20 cellular contexts compared by ENCODE assay signal in genomic region chr3:81891496-81891895, GRCh38.
"Had no signal": no experiment of that assay in that cellular context is flagged by ENCODE, and none has a peak within 500 bp of the region (broad histone marks: within the 10 kb centered on the region; RNA-seq: fewer than 3 reads in every experiment).

No MANE protein-coding gene starts in this region.

- H3K27me3 ChIP-seq: adrenal gland, ascending aorta, esophagus muscularis mucosa, hepatocyte, sigmoid colon, upper lobe of left lung had no signal

- H3K4me3 ChIP-seq: adrenal gland, ascending aorta, esophagus muscularis mucosa, hepatocyte, lower lobe of right lung, sigmoid colon, smooth muscle cell, thoracic aorta, upper lobe of left lung had no signal

- H3K36me3 ChIP-seq: adrenal gland, ascending aorta, esophagus muscularis mucosa, lower lobe of right lung, sigmoid colon, thoracic aorta, upper lobe of left lung had no signal

- H3K4me2 ChIP-seq: hepatocyte, smooth muscle cell had no signal

- H3K9me3 ChIP-seq: adrenal gland, ascending aorta, esophagus muscularis mucosa, lower lobe of right lung, sigmoid colon, thoracic aorta, upper lobe of left lung had no signal

- H2AFZ ChIP-seq: hepatocyte had no signal

- H3K4me1 ChIP-seq: adrenal gland, ascending aorta, lower lobe of right lung, upper lobe of left lung had no signal

- DNase-seq: activated CD4-positive, alpha-beta T cell treated with anti-CD3 and anti-CD28 coated beads, Interleukin-2, amount 50 U/mL, for 1 hour; activated CD4-positive, CD25-positive, alpha-beta regulatory T cell treated with anti-CD3 and anti-CD28 coated beads, Interleukin-2, amount 50 U/mL, for 72 hours; activated CD8-positive, alpha-beta T cell treated with anti-CD3 and anti-CD28 coated beads, Interleukin-2, amount 10 ng/mL, durations not matched to agents 7 days and 5 days; activated gamma-delta T cell; adrenal gland; effector memory CD4-positive, alpha-beta T cell; glutamatergic neuron; lower lobe of right lung; naive thymus-derived CD4-positive, alpha-beta T cell; sigmoid colon; stimulated activated CD4-positive, alpha-beta T cell treated with anti-CD3 and anti-CD28 coated beads, Interleukin-15, amount 100 ng/mL, for 24 hours; stimulated activated CD8-positive, alpha-beta memory T cell treated with anti-CD3 and anti-CD28 coated beads, Interleukin-4, amount 100 ng/mL, for 48 hours; stimulated activated naive CD4-positive, alpha-beta T cell treated with Interleukin-2 at 50 U/mL for 16 hours; upper lobe of left lung had no signal

- H3K27ac ChIP-seq: adrenal gland, ascending aorta, esophagus muscularis mucosa, hepatocyte, lower lobe of right lung, sigmoid colon, thoracic aorta, upper lobe of left lung, VCaP had no signal
